ENCODE assay signal across 14 cellular contexts in the genomic region with DNA sequence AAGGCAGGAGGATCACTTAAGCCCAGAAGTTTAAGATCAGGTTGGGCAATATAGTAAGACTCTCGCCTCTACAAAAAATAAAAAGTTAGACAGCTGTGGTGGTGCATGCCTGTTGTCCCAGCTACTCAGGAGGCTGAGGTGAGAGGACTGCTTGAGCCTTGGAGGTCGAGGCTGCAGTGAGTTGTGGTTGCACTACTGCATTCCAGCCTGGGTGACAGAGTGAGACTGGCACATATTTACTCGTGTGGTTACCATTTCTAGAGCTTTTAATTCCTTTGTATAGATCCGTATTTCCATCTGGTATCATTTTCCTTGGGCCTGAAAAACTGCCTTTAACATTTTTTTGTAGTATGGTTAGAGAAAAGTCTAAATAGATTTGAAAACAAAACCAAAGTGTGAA.
"Had no signal": no experiment of that assay in that cellular context is flagged by ENCODE, and none has a peak within 500 bp of the region (broad histone marks: within the 10 kb centered on the region; RNA-seq: fewer than 3 reads in every experiment).

No MANE protein-coding gene starts in this region.

- H3K4me3 Mint-ChIP-seq: neural progenitor cell had no signal

- H3K4me1 ChIP-seq: neural progenitor cell had no signal

- H3K27me3 Mint-ChIP-seq: stimulated activated naive CD8-positive, alpha-beta T cell treated with anti-CD3 and anti-CD28 coated beads, Interleukin-15, amount 100 ng/mL, for 72 hours had no signal

- H3K27ac ChIP-seq: cardiac muscle cell, gastroesophageal sphincter, neural progenitor cell, ovary, thoracic aorta had no signal

- DNase-seq: activated CD4-positive, alpha-beta T cell treated with anti-CD3 and anti-CD28 coated beads for 48 hours; cortex of kidney; effector CD8-positive, alpha-beta T cell; kidney glomerular epithelial cell; ovary; SIG-M5; stimulated activated CD4-positive, alpha-beta T cell treated with anti-CD3 and anti-CD28 coated beads, Interleukin-15, amount 100 ng/mL, for 24 hours; stimulated activated CD4-positive, alpha-beta T cell treated with anti-CD3 and anti-CD28 coated beads, Interleukin-4, amount 100 ng/mL, for 4 hours; stimulated activated naive CD8-positive, alpha-beta T cell treated with anti-CD3 and anti-CD28 coated beads, Interleukin-15, amount 100 ng/mL, for 72 hours had no signal

- H3K4me2 ChIP-seq: neural progenitor cell had no signal

- H3K27ac Mint-ChIP-seq: neural progenitor cell; T-helper 2 cell treated with Interferon-gamma antibody and Interleukin-4, amounts not matched to agents 5 μg/mL and 100 μg/mL, for 36 hours had no signal

- H3K4me1 Mint-ChIP-seq: neural progenitor cell had no signal

- H3K36me3 ChIP-seq: neural progenitor cell, ovary, thoracic aorta had no signal

- H2AFZ ChIP-seq: neural progenitor cell had no signal

- H3K27me3 ChIP-seq: cardiac muscle cell, gastroesophageal sphincter, neural progenitor cell, ovary had no signal

- ATAC-seq: gastroesophageal sphincter; stimulated activated naive CD8-positive, alpha-beta T cell treated with anti-CD3 and anti-CD28 coated beads, Interleukin-15, amount 100 ng/mL, for 72 hours had no signal

- H3K9ac ChIP-seq: neural progenitor cell had no signal

- H3K9me3 ChIP-seq: gastroesophageal sphincter, ovary, thoracic aorta had no signal

- H3K4me3 ChIP-seq: cardiac muscle cell, gastroesophageal sphincter, neural progenitor cell, ovary, thoracic aorta had no signal
